10 cellular contexts compared by ENCODE assay signal in genomic region chr5:72079288-72079687, GRCh38. TPM values are rescaled to one million over a fixed set of nuclear protein-coding genes. Genes with fewer than 3 reads are reported as not detected.
A peak's percentile ranks its signal among the peaks of the same experiment; 100 is the strongest.
DNase-seq lines count a peak whose midpoint lies in the region; ATAC-seq and TF ChIP-seq lines count a peak whose summit lies in the region.
"Had no signal": no experiment of that assay in that cellular context is flagged by ENCODE, and none has a peak within 500 bp of the region (broad histone marks: within the 10 kb centered on the region; RNA-seq: fewer than 3 reads in every experiment).

No MANE protein-coding gene starts in this region.

- H2BK120ac ChIP-seq in neuronal stem cell (ENCODE audit: low read depth, low read length): no peak overlapping the region

- no peak overlapping the region for H4K91ac ChIP-seq in neuronal stem cell (ENCODE audit: low read depth, low read length, poor library complexity)

- no peak overlapping the region for H3K4me3 ChIP-seq in neuronal stem cell (ENCODE audit: low read length in 2 of 2)
- H3K4me3 ChIP-seq: SK-N-MC had no signal

- no peak overlapping the region for H3K27ac Mint-ChIP-seq in glutamatergic neuron (ENCODE audit: unreplicated experiment)

- H2BK15ac ChIP-seq in neuronal stem cell (ENCODE audit: low read length): no peak overlapping the region

- H3K27me3 ChIP-seq in neuronal stem cell (ENCODE audit: control insufficient read depth in 3 of 3, insufficient read depth in 3 of 3, low read depth in 1 of 3, low read length in 3 of 3): no peaks in the 10 kb centered on the region

- no peak overlapping the region for H3K4ac ChIP-seq in neuronal stem cell (ENCODE audit: low read length)

- H2BK5ac ChIP-seq in neuronal stem cell (ENCODE audit: low read length): no peak overlapping the region

- WGBS in neuronal stem cell (ENCODE audit: extremely low coverage in 2 of 2, insufficient read length in 2 of 2, insufficient replicate concordance in 1 of 2), 2 donors: no CpG with 5 or more reads among the region's 7 CpGs

- H3K27ac ChIP-seq in neuronal stem cell (replicated peaks; ENCODE audit: low read length): no peak overlapping the region
- H3K27ac ChIP-seq: SK-N-MC had no signal

- peaks cover 6% of the 10 kb centered on the region for H3K9me3 Mint-ChIP-seq in glutamatergic neuron (ENCODE audit: unreplicated experiment)

- H3K4me1 Mint-ChIP-seq in glutamatergic neuron (ENCODE audit: low read depth, unreplicated experiment): peaks cover 43% of the 10 kb centered on the region

- ATAC-seq in GM19455 (IDR thresholded peaks at IDR 0.05; ENCODE audit: unreplicated experiment) (no peak), GM21717 (IDR thresholded peaks at IDR 0.05; ENCODE audit: unreplicated experiment) (no peak)

- no peak overlapping the region for H3K9ac ChIP-seq in neuronal stem cell (ENCODE audit: low read depth, low read length, poor library complexity)

- H4K8ac ChIP-seq in neuronal stem cell (ENCODE audit: low read depth, low read length): no peak overlapping the region

- H3K18ac ChIP-seq in neuronal stem cell (ENCODE audit: low read length): peak overlapping the region; percentile 19

- H3K14ac ChIP-seq in neuronal stem cell (ENCODE audit: low read length): no peak overlapping the region

- no peaks in the 10 kb centered on the region for H3K9me3 ChIP-seq in neuronal stem cell (replicated peaks in 1 of 2; ENCODE audit: control insufficient read depth in 2 of 2, insufficient read depth in 1 of 2, low read depth in 1 of 2, low read length in 2 of 2)

- no peak overlapping the region for H3K4me2 ChIP-seq in neuronal stem cell (ENCODE audit: insufficient read depth, low read length, poor library complexity, severe bottlenecking)

- H3K36me3 Mint-ChIP-seq in glutamatergic neuron (ENCODE audit: unreplicated experiment): no peaks in the 10 kb centered on the region

- TF ChIP-seq CTCF in GM13976 (IDR thresholded peaks at IDR 0.05; ENCODE audit: borderline replicate concordance, control extremely low read depth, extremely low read depth, insufficient read depth, missing control alignments) (no peak), glutamatergic neuron (IDR thresholded peaks at IDR 0.05; ENCODE audit: partially characterized antibody, unreplicated experiment) (no peak)

- H2AFZ ChIP-seq in neuronal stem cell (ENCODE audit: low read length): peak overlapping the region; percentile 77

- peak; percentile 18 for DNase-seq in GM13976 (ENCODE audit: low spot score)
- peak; percentile 9 for DNase-seq in SK-MEL-5 (ENCODE audit: low read depth, low spot score)
- peak; percentile 73 for DNase-seq in glutamatergic neuron
- no peak for DNase-seq in neuronal stem cell (ENCODE audit: low spot score)
- DNase-seq in medulla oblongata (ENCODE audit: extremely low spot score): no peak
- DNase-seq in C1 segment of cervical spinal cord (lab: John Stamatoyannopoulos, UW): no peak
- DNase-seq: activated CD4-positive, alpha-beta T cell treated with anti-CD3 and anti-CD28 coated beads, Interleukin-2, amount 50 U/mL, for 1 hour had no signal

- no peaks in the 10 kb centered on the region for H3K36me3 ChIP-seq in neuronal stem cell (replicated peaks in 1 of 2; ENCODE audit: control insufficient read depth in 2 of 2, insufficient read depth in 2 of 2, low read length in 2 of 2)

- H3K23ac ChIP-seq in neuronal stem cell (ENCODE audit: low read depth, low read length, poor library complexity): no peak overlapping the region

- no peak overlapping the region for H2BK12ac ChIP-seq in neuronal stem cell (ENCODE audit: low read length)

- in situ Hi-C loops in GM13976 (cut with MboI; ENCODE audit: low sequenced_read_pairs, unreplicated experiment) (no loop called here), SK-MEL-5 (cut with HindIII; ENCODE audit: low pct_unique_long_range_greater_than_20kb, low sequenced_read_pairs) (no loop called here)

- no peak overlapping the region for H2AK5ac ChIP-seq in neuronal stem cell (ENCODE audit: low read depth, low read length)

- H3K4me1 ChIP-seq in neuronal stem cell (ENCODE audit: control insufficient read depth in 2 of 2, insufficient read depth in 1 of 2, low read depth in 1 of 2, low read length in 2 of 2): peaks cover 7 to 24% of the 10 kb centered on the region in 2 donors

- peak overlapping the region; percentile 56 for H3K4me3 Mint-ChIP-seq in glutamatergic neuron (ENCODE audit: unreplicated experiment)

- peaks cover 3% of the 10 kb centered on the region for H3K27me3 Mint-ChIP-seq in glutamatergic neuron (ENCODE audit: unreplicated experiment)

- H3K79me1 ChIP-seq in neuronal stem cell (ENCODE audit: low read depth, low read length): no peaks in the 10 kb centered on the region

RNA-seq across cellular contexts. Expression of gene MAP1B, which starts 28.0 kb away (rescaled TPM):
- total RNA-seq in SK-MEL-5 (2014; rRNA removed; shearing (Covaris generic)): 2.8 and 3.1 TPM in 2 replicates
- polyA plus RNA-seq in SK-MEL-5 (2015; cell fraction: cytosol; rRNA removed): 5.9 and 14.2 TPM in 2 replicates
- 2.3 and 2.9 TPM in 2 replicates for polyA plus RNA-seq in SK-MEL-5 (2015; cell fraction: nucleus; rRNA removed)
- 2,530 TPM for total RNA-seq in glutamatergic neuron (ENCODE audit: unreplicated experiment)
- polyA plus RNA-seq in neuronal stem cell (2013, experiment 1 of 2): 46.3 TPM
- polyA plus RNA-seq in neuronal stem cell (2013, experiment 2 of 2): 51.7 TPM

Comparison
In these comparisons a context has a peak if more than half of its experiments do, and no peak if none do; other contexts are left out.
1. DNase-seq: peak in GM13976 (single experiment), SK-MEL-5 (single experiment) and glutamatergic neuron (single experiment); none in neuronal stem cell (single experiment), medulla oblongata (single experiment) and C1 segment of cervical spinal cord (0 of 14).
2. RNA of gene MAP1B, which starts 28.0 kb away (total RNA-seq): 2,530 TPM in glutamatergic neuron (single experiment); 2.8 to 3.1 TPM in SK-MEL-5; every median in the first group is over 100 times any median in the second.